In genomic region chr4:42706086-42706485, GRCh38 we compare ENCODE assay signal across 26 cellular contexts.
"Had no signal": no experiment of that assay in that cellular context is flagged by ENCODE, and none has a peak within 500 bp of the region (broad histone marks: within the 10 kb centered on the region; RNA-seq: fewer than 3 reads in every experiment).

No MANE protein-coding gene starts in this region.

- H3K9me3 ChIP-seq: left ventricle myocardium inferior, pancreas, prostate gland, sigmoid colon, suprapubic skin, thoracic aorta, tibial artery, upper lobe of right lung had no signal

- H3K36me3 Mint-ChIP-seq: mesothelial cell of epicardium; naive B cell; natural killer cell; stimulated activated effector memory CD8-positive, alpha-beta T cell treated with anti-CD3 and anti-CD28 coated beads, Interleukin-12 subunit alpha, Interleukin-12 subunit beta, amount 100 ng/mL, for 72 hours had no signal

- DNase-seq: islet precursor cell; left ventricle myocardium inferior; mesendoderm; naive B cell; natural killer cell; nephron progenitor cell; pancreas; posterior cingulate gyrus; retina; right cardiac atrium; sigmoid colon; small intestine; stimulated activated CD4-positive, alpha-beta T cell treated with anti-CD3 and anti-CD28 coated beads, Interleukin-4, amount 100 ng/mL, for 24 hours; stimulated activated naive CD4-positive, alpha-beta T cell; tibial artery; trophoblast cell; upper lobe of right lung had no signal

- H3K4me2 ChIP-seq: hepatocyte had no signal

- H3K36me3 ChIP-seq: left ventricle myocardium inferior, pancreas, prostate gland, sigmoid colon, spleen, suprapubic skin, thoracic aorta, tibial artery, upper lobe of right lung had no signal

- H3K9me3 Mint-ChIP-seq: natural killer cell; stimulated activated effector memory CD8-positive, alpha-beta T cell treated with anti-CD3 and anti-CD28 coated beads, Interleukin-12 subunit alpha, Interleukin-12 subunit beta, amount 100 ng/mL, for 72 hours had no signal

- H3K27me3 ChIP-seq: hepatocyte, pancreas, sigmoid colon, spleen, suprapubic skin, tibial artery, upper lobe of right lung had no signal

- H3K27me3 Mint-ChIP-seq: stimulated activated naive CD8-positive, alpha-beta T cell treated with anti-CD3 and anti-CD28 coated beads, Interleukin-15, Interleukin-2, amounts not matched to agents 100 ng/mL and 50 ng/mL, for 24 hours had no signal

- H3K4me1 Mint-ChIP-seq: naive B cell, natural killer cell, nephron progenitor cell had no signal

- ATAC-seq: natural killer cell; pancreas; right cardiac atrium; stimulated activated effector memory CD8-positive, alpha-beta T cell treated with anti-CD3 and anti-CD28 coated beads, Interleukin-12 subunit alpha, Interleukin-12 subunit beta, amount 100 ng/mL, for 72 hours; upper lobe of right lung had no signal

- H2AFZ ChIP-seq: hepatocyte had no signal

- H3K4me1 ChIP-seq: left ventricle myocardium inferior, sigmoid colon, spleen, suprapubic skin, tibial artery, upper lobe of right lung had no signal

- H3K27ac Mint-ChIP-seq: mesothelial cell of epicardium; natural killer cell; nephron progenitor cell; stimulated activated effector memory CD8-positive, alpha-beta T cell treated with anti-CD3 and anti-CD28 coated beads, Interleukin-12 subunit alpha, Interleukin-12 subunit beta, amount 100 ng/mL, for 72 hours; stimulated activated naive CD8-positive, alpha-beta T cell treated with anti-CD3 and anti-CD28 coated beads, Interleukin-15, Interleukin-2, amounts not matched to agents 100 ng/mL and 50 ng/mL, for 24 hours had no signal

- H3K4me3 ChIP-seq: hepatocyte, left ventricle myocardium inferior, lung, pancreas, prostate gland, sigmoid colon, spleen, suprapubic skin, thoracic aorta, tibial artery, upper lobe of right lung had no signal

- H3K4me3 Mint-ChIP-seq: mesothelial cell of epicardium; naive B cell; natural killer cell; nephron progenitor cell; stimulated activated effector memory CD8-positive, alpha-beta T cell treated with anti-CD3 and anti-CD28 coated beads, Interleukin-12 subunit alpha, Interleukin-12 subunit beta, amount 100 ng/mL, for 72 hours; stimulated activated naive CD8-positive, alpha-beta T cell treated with anti-CD3 and anti-CD28 coated beads, Interleukin-15, Interleukin-2, amounts not matched to agents 100 ng/mL and 50 ng/mL, for 24 hours had no signal

- H3K79me2 ChIP-seq: hepatocyte had no signal

- H3K27ac ChIP-seq: hepatocyte, left ventricle myocardium inferior, pancreas, prostate gland, sigmoid colon, spleen, suprapubic skin, thoracic aorta, tibial artery, upper lobe of right lung had no signal
